ENCODE assay signal across 13 cellular contexts in genomic region chr13:35930665-35931631, GRCh38.
DNase-seq lines count a peak whose midpoint lies in the region; ATAC-seq, FAIRE-seq and TF ChIP-seq lines count a peak whose summit lies in the region.
"Had no signal": no experiment of that assay in that cellular context is flagged by ENCODE, and none has a peak within 500 bp of the region (broad histone marks: within the 10 kb centered on the region; RNA-seq: fewer than 3 reads in every experiment).

No MANE protein-coding gene starts in this region.

- ATAC-seq in HG02973 (IDR thresholded peaks at IDR 0.05; ENCODE audit: unreplicated experiment) (peak; percentile 89), WTC11 (no peak), GM19397 (IDR thresholded peaks at IDR 0.05; ENCODE audit: unreplicated experiment) (no peak)
- ATAC-seq: natural killer cell treated with Interleukin-12 subunit alpha and Interleukin-12 subunit beta and Interleukin-15 and Interleukin-18, amount 100 ng/mL, for 72 hours had no signal

- H3K36me3 ChIP-seq in Caco-2 (ENCODE audit: control insufficient read depth, insufficient read depth, low read length) = no peaks in the 10 kb centered on the region

- H3K9me3 Mint-ChIP-seq in WTC11 (peaks cover 66% of the 10 kb centered on the region), Caco-2 (ENCODE audit: unreplicated experiment) (peaks cover 29% of the 10 kb centered on the region)

- POLR2A ChIA-PET in WTC11 (lab: Charles Lee) (interaction anchor here (0.6 kb wide), 1 partner anchor 12 kb away, joined by 7 read pairs; no protein-coding TSS in a partner anchor), Caco-2 (lab: Charles Lee) (no interaction called here)

- peaks cover 59% of the 10 kb centered on the region for H3K36me3 Mint-ChIP-seq in WTC11
- H3K36me3 Mint-ChIP-seq in Caco-2 (ENCODE audit: insufficient read depth, unreplicated experiment) = no peaks in the 10 kb centered on the region
- H3K36me3 Mint-ChIP-seq: natural killer cell treated with Interleukin-12 subunit alpha and Interleukin-12 subunit beta and Interleukin-15 and Interleukin-18, amount 100 ng/mL, for 72 hours had no signal

- H3K27me3 ChIP-seq in Caco-2 (replicated peaks; ENCODE audit: control insufficient read depth, insufficient read depth, low read length) = no peaks in the 10 kb centered on the region

- peaks cover 6% of the 10 kb centered on the region; the same call in 1 of the 2 replicates for H3K9me3 ChIP-seq in Caco-2

- H3K4me1 Mint-ChIP-seq in WTC11 = peaks cover 7% of the 10 kb centered on the region; the same call in 1 of the 2 replicates
- H3K4me1 Mint-ChIP-seq in Caco-2 (ENCODE audit: low read depth, unreplicated experiment) = no peaks in the 10 kb centered on the region

- H3K4me1 ChIP-seq in Caco-2 = no peaks in the 10 kb centered on the region

- no peak overlapping the region for H3K27ac Mint-ChIP-seq in WTC11
- no peak overlapping the region for H3K27ac Mint-ChIP-seq in Caco-2 (ENCODE audit: unreplicated experiment)
- H3K27ac Mint-ChIP-seq: natural killer cell treated with Interleukin-12 subunit alpha and Interleukin-12 subunit beta and Interleukin-15 and Interleukin-18, amount 100 ng/mL, for 72 hours had no signal

- no peak for FAIRE-seq in GM19239 (lab: Jason Lieb, UNC)
- FAIRE-seq: astrocyte had no signal

- peak; percentile 18 for DNase-seq in COR-L47 (lab: John Stamatoyannopoulos, UW)
- DNase-seq in GM19239 (ENCODE audit: insufficient read length, low spot score) = peak; percentile 22
- DNase-seq in WTC11 (ENCODE audit: low spot score) = no peak
- no peak for DNase-seq in Caco-2
- DNase-seq in NCI-H2171 treated with DMSO at 0.1 percent for 48 hours (lab: John Stamatoyannopoulos, UW) = no peak
- no peak for DNase-seq in inferior parietal cortex (ENCODE audit: extremely low spot score)
- DNase-seq: activated T-cell treated with anti-CD3 and anti-CD28 coated beads for 4 hours; NCI-H187; stimulated activated CD4-positive, alpha-beta T cell treated with anti-CD3 and anti-CD28 coated beads, Interleukin-12 subunit alpha, Interleukin-12 subunit beta, amount 100 ng/mL, for 4 hours had no signal

- CTCF ChIA-PET in WTC11 (lab: Charles Lee) (no interaction called here), Caco-2 (lab: Charles Lee) (no interaction called here)

- H3K4me3 Mint-ChIP-seq in WTC11 = no peak overlapping the region
- H3K4me3 Mint-ChIP-seq in Caco-2 (ENCODE audit: unreplicated experiment) = no peak overlapping the region
- H3K4me3 Mint-ChIP-seq: natural killer cell treated with Interleukin-12 subunit alpha and Interleukin-12 subunit beta and Interleukin-15 and Interleukin-18, amount 100 ng/mL, for 72 hours had no signal

- intact Hi-C loops in Caco-2 (cut with micrococcal nuclease; ENCODE audit: unreplicated experiment) = no loop called here

- peaks cover 20% of the 10 kb centered on the region for H3K27me3 Mint-ChIP-seq in WTC11 (ENCODE audit: low read depth)
- H3K27me3 Mint-ChIP-seq in Caco-2 (ENCODE audit: insufficient read depth, unreplicated experiment) = no peaks in the 10 kb centered on the region
- H3K27me3 Mint-ChIP-seq: natural killer cell treated with Interleukin-12 subunit alpha and Interleukin-12 subunit beta and Interleukin-15 and Interleukin-18, amount 100 ng/mL, for 72 hours had no signal

- TF ChIP-seq CTCF in WTC11 (IDR thresholded peaks at IDR 0.05) = no peak
- no peak for TF ChIP-seq CTCF in Caco-2 (IDR thresholded peaks at IDR 0.05; ENCODE audit: insufficient read depth in 1 of 2, low read depth in 1 of 2, low read length in 1 of 2, severe bottlenecking in 1 of 2, unreplicated experiment in 1 of 2)

- no peak overlapping the region for H3K4me3 ChIP-seq in Caco-2 (ENCODE audit: low read depth, low read length)

- no TSS peak for BruUV-seq in Caco-2 (replicated peaks; lab: Mats Ljungman, UMichigan)

TF ChIP-seq in WTC11, 78 proteins besides CTCF, POLR2A, EP300 and RAD21:
- TF ChIP-seq ZNF317 (CRISPR knock-in tag; IDR thresholded peaks at IDR 0.05; ENCODE audit: borderline replicate concordance, low read depth) (peak; percentile 80), NFATC4 (CRISPR knock-in tag; IDR thresholded peaks at IDR 0.05) (no peak)
TF ChIP-seq in WTC11: peak in this region for 1.

Comparison
In these comparisons a context has a peak if more than half of its experiments do, and no peak if none do; other contexts are left out.
1. DNase-seq: peak in COR-L47 (single experiment) and GM19239 (single experiment); none in WTC11 (single experiment), Caco-2 (0 of 2), NCI-H2171 treated with DMSO at 0.1 percent for 48 hours (single experiment) and inferior parietal cortex (single experiment).